In the genomic region with DNA sequence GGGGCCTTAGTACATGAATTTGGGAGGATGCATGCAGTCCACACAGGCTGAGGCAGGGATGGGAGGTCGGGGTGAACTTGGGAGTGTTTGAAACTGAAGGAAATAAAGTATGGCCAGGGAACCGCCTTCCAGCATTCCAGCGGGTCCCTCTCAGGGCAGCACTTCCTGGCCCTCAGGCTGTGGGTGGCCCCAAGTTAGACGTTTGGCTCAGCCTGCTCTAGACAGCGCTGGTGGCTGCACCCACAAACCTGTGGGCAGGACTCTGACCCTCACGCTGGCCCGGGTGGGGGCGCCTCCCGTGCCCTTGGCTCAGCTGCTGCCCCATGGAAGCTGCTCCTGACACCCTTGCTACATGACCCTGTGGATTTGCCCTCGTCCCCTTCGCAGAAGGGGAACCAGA, we compare ENCODE assay signal across 21 cellular contexts.
"Had no signal": no experiment of that assay in that cellular context is flagged by ENCODE, and none has a peak within 500 bp of the region (broad histone marks: within the 10 kb centered on the region; RNA-seq: fewer than 3 reads in every experiment).

No MANE protein-coding gene starts in this region.

- ATAC-seq: K562, PC-3 had no signal

- H3K27ac Mint-ChIP-seq: IgD-negative memory B cell had no signal

- H3K4me2 ChIP-seq: KMS-11 had no signal

- H3K4me3 ChIP-seq: K562, Peyer's patch, SJSA1, SK-N-MC had no signal

- H3K4me3 Mint-ChIP-seq: IgD-negative memory B cell had no signal

- H3K27me3 ChIP-seq: Peyer's patch, SJSA1 had no signal

- H3K9me3 ChIP-seq: Peyer's patch, SJSA1 had no signal

- H3K36me3 ChIP-seq: Peyer's patch, SJSA1 had no signal

- H3K4me1 ChIP-seq: Peyer's patch had no signal

- DNase-seq: Kasumi-1, MV-4-11, NCI-H1048, NCI-H1105, NCI-H146, NCI-H1694 treated with DMSO at 0.1 percent for 48 hours, NCI-H1930, NCI-H2107, NCI-H2227 treated with DMSO at 0.1 percent for 48 hours, NCI-H526 treated with DMSO at 0.1 percent for 48 hours, NCI-H774, PC-3, Peyer's patch, Right ventricle myocardium superior, SIG-M5 had no signal

- H3K27ac ChIP-seq: HL-60, KMS-11, Peyer's patch, SJSA1, SK-N-MC had no signal

- H3K9ac ChIP-seq: KMS-11 had no signal
